Comparison of ENCODE assay signal across 18 cellular contexts in the genomic region with DNA sequence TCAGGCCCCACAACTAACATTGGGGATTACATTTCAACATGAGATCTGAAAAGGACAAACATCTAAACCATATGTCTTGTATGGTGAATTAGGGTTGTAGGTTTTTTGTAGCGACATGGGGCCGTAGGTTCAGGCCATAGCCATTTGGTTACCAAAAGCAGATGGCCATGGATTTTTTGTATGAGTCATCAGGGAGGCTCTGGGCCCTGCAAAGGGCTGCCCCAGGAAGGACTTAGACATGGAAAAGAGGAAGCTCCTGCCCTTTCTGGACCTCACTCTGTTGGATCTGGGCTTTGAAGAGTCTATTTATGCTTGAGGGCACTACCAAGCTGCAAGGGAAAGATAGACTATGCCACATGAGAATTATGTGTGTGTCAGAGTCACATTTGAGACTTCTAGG.
"Had no signal": no experiment of that assay in that cellular context is flagged by ENCODE, and none has a peak within 500 bp of the region (broad histone marks: within the 10 kb centered on the region; RNA-seq: fewer than 3 reads in every experiment).

No MANE protein-coding gene starts in this region.

- H3K4me1 ChIP-seq: colonic mucosa, foreskin keratinocyte, suprapubic skin had no signal

- ATAC-seq: activated CD4-positive, CD25-positive, alpha-beta regulatory T cell treated with anti-CD3 and anti-CD28 coated beads, Interleukin-2, amount 50 U/mL, for 24 hours; activated T-cell treated with anti-CD3 and anti-CD28 coated beads, Interleukin-2, amount 50 U/mL, for 72 hours; foreskin keratinocyte; left colon had no signal

- H3K4me3 ChIP-seq: colonic mucosa, lung, suprapubic skin had no signal

- H3K9me3 ChIP-seq: colonic mucosa, suprapubic skin had no signal

- H3K27me3 ChIP-seq: brain microvascular endothelial cell, colonic mucosa, suprapubic skin had no signal

- H3K36me3 ChIP-seq: brain microvascular endothelial cell, colonic mucosa, suprapubic skin had no signal

- DNase-seq: activated CD4-positive, alpha-beta T cell treated with anti-CD3 and anti-CD28 coated beads, Interleukin-2, amount 10 ng/mL, durations not matched to agents 7 days and 5 days; activated effector memory CD4-positive, alpha-beta T cell treated with anti-CD3 and anti-CD28 coated beads, Interleukin-2, amount 50 U/mL, for 16 hours; activated naive CD4-positive, alpha-beta T cell treated with anti-CD3 and anti-CD28 coated beads, Interleukin-2, amount 50 U/mL, for 16 hours; activated T-cell treated with anti-CD3 and anti-CD28 coated beads, Interleukin-2, amount 50 U/mL, for 72 hours; aorta; brain microvascular endothelial cell; colonic mucosa; endodermal cell; foreskin keratinocyte; hippocampal formation; islet precursor cell; left colon; posterior cingulate gyrus; T-helper 9 cell had no signal

- H3K27ac ChIP-seq: brain microvascular endothelial cell, colonic mucosa, epithelial cell of prostate, foreskin keratinocyte, suprapubic skin had no signal
